In genomic region chr1:76292418-76293184, GRCh38 we compare ENCODE assay signal across 11 cellular contexts.
A peak's percentile ranks its signal among the peaks of the same experiment; 100 is the strongest.
DNase-seq lines count a peak whose midpoint lies in the region; ATAC-seq and TF ChIP-seq lines count a peak whose summit lies in the region.
"Had no signal": no experiment of that assay in that cellular context is flagged by ENCODE, and none has a peak within 500 bp of the region (broad histone marks: within the 10 kb centered on the region; RNA-seq: fewer than 3 reads in every experiment).

No MANE protein-coding gene starts in this region.

- in situ Hi-C loops in KBM-7 (cut with MboI; ENCODE audit: low pct_unique_long_range_greater_than_20kb, low sequenced_read_pairs), result no loop called here

- no peak overlapping the region for H3K27ac ChIP-seq in sigmoid colon
- H3K27ac ChIP-seq: right atrium auricular region had no signal

- H3K27ac Mint-ChIP-seq in central memory CD8-positive, alpha-beta T cell (ENCODE audit: low read depth), result peak overlapping the region; percentile 17
- H3K27ac Mint-ChIP-seq in activated CD4-positive, alpha-beta T cell treated with anti-CD3 and anti-CD28 coated beads, Interleukin-2, amount 10 ng/mL, durations not matched to agents 7 days and 5 days, result no peak overlapping the region
- H3K27ac Mint-ChIP-seq: activated CD4-positive, alpha-beta T cell treated with anti-CD3 and anti-CD28 coated beads, Interleukin-2, amount 10 ng/mL, durations not matched to agents 24 days and 14 days had no signal

- no peak overlapping the region for H3K4me3 ChIP-seq in sigmoid colon
- H3K4me3 ChIP-seq: right atrium auricular region had no signal

- H3K9me3 Mint-ChIP-seq in central memory CD8-positive, alpha-beta T cell, result no peaks in the 10 kb centered on the region
- H3K9me3 Mint-ChIP-seq in activated CD4-positive, alpha-beta T cell treated with anti-CD3 and anti-CD28 coated beads, Interleukin-2, amount 10 ng/mL, durations not matched to agents 7 days and 5 days, result peaks cover 3% of the 10 kb centered on the region
- H3K9me3 Mint-ChIP-seq: activated CD4-positive, alpha-beta T cell treated with anti-CD3 and anti-CD28 coated beads, Interleukin-2, amount 10 ng/mL, durations not matched to agents 24 days and 14 days had no signal

- peak; percentile 77 for ATAC-seq in GM18508 (IDR thresholded peaks at IDR 0.05; ENCODE audit: insufficient read depth, unreplicated experiment)
- ATAC-seq in GM21447 (IDR thresholded peaks at IDR 0.05; ENCODE audit: unreplicated experiment), result peak; percentile 69
- ATAC-seq in HG03196 (IDR thresholded peaks at IDR 0.05; ENCODE audit: unreplicated experiment), result peak; percentile 75
- ATAC-seq in central memory CD8-positive, alpha-beta T cell (replicated peaks; ENCODE audit: extremely low read depth, poor library complexity, severe bottlenecking), result peak; percentile 25

- H3K27me3 ChIP-seq in sigmoid colon, result no peaks in the 10 kb centered on the region
- H3K27me3 ChIP-seq: right atrium auricular region had no signal

- H3K9me3 ChIP-seq in sigmoid colon, result no peaks in the 10 kb centered on the region
- H3K9me3 ChIP-seq: right atrium auricular region had no signal

- POLR2A ChIA-PET in activated CD4-positive, alpha-beta T cell treated with anti-CD3 and anti-CD28 coated beads, Interleukin-2, amount 10 ng/mL, durations not matched to agents 7 days and 5 days (lab: Charles Lee), result no interaction called here

- H3K36me3 ChIP-seq in sigmoid colon, result no peaks in the 10 kb centered on the region
- H3K36me3 ChIP-seq: right atrium auricular region had no signal

- no peak for DNase-seq in central memory CD8-positive, alpha-beta T cell (ENCODE audit: low spot score in 2 of 2)
- no peak for DNase-seq in activated CD4-positive, alpha-beta T cell treated with anti-CD3 and anti-CD28 coated beads, Interleukin-2, amount 10 ng/mL, durations not matched to agents 7 days and 5 days
- DNase-seq in KBM-7 (no peak), sigmoid colon (no peak), C1 segment of cervical spinal cord (lab: John Stamatoyannopoulos, UW) (no peak)
- DNase-seq: activated CD4-positive, alpha-beta T cell treated with anti-CD3 and anti-CD28 coated beads, Interleukin-2, amount 10 ng/mL, durations not matched to agents 24 days and 14 days; COR-L47 had no signal

- no peaks in the 10 kb centered on the region for H3K4me1 ChIP-seq in sigmoid colon
- H3K4me1 ChIP-seq: right atrium auricular region had no signal

- no peak overlapping the region for H3K4me3 Mint-ChIP-seq in central memory CD8-positive, alpha-beta T cell
- H3K4me3 Mint-ChIP-seq in activated CD4-positive, alpha-beta T cell treated with anti-CD3 and anti-CD28 coated beads, Interleukin-2, amount 10 ng/mL, durations not matched to agents 7 days and 5 days, result no peak overlapping the region
- H3K4me3 Mint-ChIP-seq: activated CD4-positive, alpha-beta T cell treated with anti-CD3 and anti-CD28 coated beads, Interleukin-2, amount 10 ng/mL, durations not matched to agents 24 days and 14 days had no signal

- WGBS in sigmoid colon, 2 donors, result 76 to 83% methylated on average over 2 of the region's 2 CpGs

- H3K27me3 Mint-ChIP-seq in central memory CD8-positive, alpha-beta T cell, result no peaks in the 10 kb centered on the region
- no peaks in the 10 kb centered on the region for H3K27me3 Mint-ChIP-seq in activated CD4-positive, alpha-beta T cell treated with anti-CD3 and anti-CD28 coated beads, Interleukin-2, amount 10 ng/mL, durations not matched to agents 7 days and 5 days
- H3K27me3 Mint-ChIP-seq: activated CD4-positive, alpha-beta T cell treated with anti-CD3 and anti-CD28 coated beads, Interleukin-2, amount 10 ng/mL, durations not matched to agents 24 days and 14 days had no signal

- peaks cover 49% of the 10 kb centered on the region for H3K4me1 Mint-ChIP-seq in central memory CD8-positive, alpha-beta T cell
- H3K4me1 Mint-ChIP-seq in activated CD4-positive, alpha-beta T cell treated with anti-CD3 and anti-CD28 coated beads, Interleukin-2, amount 10 ng/mL, durations not matched to agents 7 days and 5 days, result peaks cover 76% of the 10 kb centered on the region

- no peaks in the 10 kb centered on the region for H3K36me3 Mint-ChIP-seq in central memory CD8-positive, alpha-beta T cell (ENCODE audit: insufficient read depth)
- no peaks in the 10 kb centered on the region for H3K36me3 Mint-ChIP-seq in activated CD4-positive, alpha-beta T cell treated with anti-CD3 and anti-CD28 coated beads, Interleukin-2, amount 10 ng/mL, durations not matched to agents 7 days and 5 days (ENCODE audit: low read depth)

- TF ChIP-seq EP300 in sigmoid colon (IDR thresholded peaks at IDR 0.05), result no peak

- no peak for TF ChIP-seq CTCF in sigmoid colon (IDR thresholded peaks at IDR 0.05)

- CTCF ChIA-PET in activated CD4-positive, alpha-beta T cell treated with anti-CD3 and anti-CD28 coated beads, Interleukin-2, amount 10 ng/mL, durations not matched to agents 7 days and 5 days (lab: Charles Lee), result no interaction called here

- intact Hi-C loops in sigmoid colon (cut with DNase I), result no loop called here

- no peak for TF ChIP-seq POLR2A in sigmoid colon (IDR thresholded peaks at IDR 0.05)

Comparison
In these comparisons a context has a peak if more than half of its experiments do, and no peak if none do; other contexts are left out.
1. ATAC-seq: peak in every context shown above with its lines; median percentile 77 in GM18508; 75 in HG03196; 69 in GM21447; 25 in central memory CD8-positive, alpha-beta T cell.